Comparison of ENCODE assay signal across 8 cellular contexts in genomic region chr3:129424185-129424841, GRCh38. TPM values are rescaled to one million over a fixed set of nuclear protein-coding genes. Genes with fewer than 3 reads are reported as not detected.
DNase-seq lines count a peak whose midpoint lies in the region; ATAC-seq and TF ChIP-seq lines count a peak whose summit lies in the region.

No MANE protein-coding gene starts in this region.

- peak overlapping the region; percentile 68 for H3K27ac ChIP-seq in VCaP

- DNase-seq in activated naive CD8-positive, alpha-beta T cell treated with anti-CD3 and anti-CD28 coated beads, Interleukin-2, amount 50 U/mL, for 24 hours = no peak
- no peak for DNase-seq in activated naive CD8-positive, alpha-beta T cell treated with anti-CD3 and anti-CD28 coated beads for 36 hours
- no peak for DNase-seq in stimulated activated naive CD8-positive, alpha-beta T cell treated with anti-CD3 and anti-CD28 coated beads, Interleukin-15, amount 100 ng/mL, for 72 hours
- no peak for DNase-seq in central memory CD4-positive, alpha-beta T cell
- DNase-seq in NK-92 (lab: John Stamatoyannopoulos, UW; ENCODE audit: unreplicated experiment) (no peak), NCI-H345 (lab: John Stamatoyannopoulos, UW) (no peak)

- peaks cover 6% of the 10 kb centered on the region for H3K27me3 Mint-ChIP-seq in activated naive CD8-positive, alpha-beta T cell treated with anti-CD3 and anti-CD28 coated beads, Interleukin-2, amount 50 U/mL, for 24 hours
- H3K27me3 Mint-ChIP-seq in activated naive CD8-positive, alpha-beta T cell treated with anti-CD3 and anti-CD28 coated beads for 36 hours = peaks cover 5% of the 10 kb centered on the region
- peaks cover 18% of the 10 kb centered on the region for H3K27me3 Mint-ChIP-seq in stimulated activated naive CD8-positive, alpha-beta T cell treated with anti-CD3 and anti-CD28 coated beads, Interleukin-15, amount 100 ng/mL, for 72 hours

- H3K36me3 Mint-ChIP-seq in activated naive CD8-positive, alpha-beta T cell treated with anti-CD3 and anti-CD28 coated beads, Interleukin-2, amount 50 U/mL, for 24 hours (ENCODE audit: low read depth) = peaks cover 7% of the 10 kb centered on the region
- peaks cover 3% of the 10 kb centered on the region for H3K36me3 Mint-ChIP-seq in activated naive CD8-positive, alpha-beta T cell treated with anti-CD3 and anti-CD28 coated beads for 36 hours

- peak; percentile 12 for ATAC-seq in activated naive CD8-positive, alpha-beta T cell treated with anti-CD3 and anti-CD28 coated beads, Interleukin-2, amount 50 U/mL, for 24 hours
- ATAC-seq in HG03439 (IDR thresholded peaks at IDR 0.05; ENCODE audit: unreplicated experiment) = peak; percentile 61
- peak; percentile 39 for ATAC-seq in stimulated activated naive CD8-positive, alpha-beta T cell treated with anti-CD3 and anti-CD28 coated beads, Interleukin-15, amount 100 ng/mL, for 72 hours

- peak overlapping the region; percentile 55 for H3K27ac Mint-ChIP-seq in activated naive CD8-positive, alpha-beta T cell treated with anti-CD3 and anti-CD28 coated beads, Interleukin-2, amount 50 U/mL, for 24 hours
- H3K27ac Mint-ChIP-seq in activated naive CD8-positive, alpha-beta T cell treated with anti-CD3 and anti-CD28 coated beads for 36 hours = no peak overlapping the region
- peak overlapping the region; percentile 3 to 54 for H3K27ac Mint-ChIP-seq in stimulated activated naive CD8-positive, alpha-beta T cell treated with anti-CD3 and anti-CD28 coated beads, Interleukin-15, amount 100 ng/mL, for 72 hours

- H3K9me3 Mint-ChIP-seq in activated naive CD8-positive, alpha-beta T cell treated with anti-CD3 and anti-CD28 coated beads, Interleukin-2, amount 50 U/mL, for 24 hours = no peaks in the 10 kb centered on the region
- no peaks in the 10 kb centered on the region for H3K9me3 Mint-ChIP-seq in activated naive CD8-positive, alpha-beta T cell treated with anti-CD3 and anti-CD28 coated beads for 36 hours
- H3K9me3 Mint-ChIP-seq in stimulated activated naive CD8-positive, alpha-beta T cell treated with anti-CD3 and anti-CD28 coated beads, Interleukin-15, amount 100 ng/mL, for 72 hours = no peaks in the 10 kb centered on the region

- H3K4me3 Mint-ChIP-seq in activated naive CD8-positive, alpha-beta T cell treated with anti-CD3 and anti-CD28 coated beads, Interleukin-2, amount 50 U/mL, for 24 hours = no peak overlapping the region
- no peak overlapping the region for H3K4me3 Mint-ChIP-seq in activated naive CD8-positive, alpha-beta T cell treated with anti-CD3 and anti-CD28 coated beads for 36 hours
- no peak overlapping the region for H3K4me3 Mint-ChIP-seq in stimulated activated naive CD8-positive, alpha-beta T cell treated with anti-CD3 and anti-CD28 coated beads, Interleukin-15, amount 100 ng/mL, for 72 hours

- TF ChIP-seq CTCF in VCaP (conservative IDR thresholded peaks at IDR 0.05) = no peak

- peaks cover 37% of the 10 kb centered on the region for H3K4me1 Mint-ChIP-seq in activated naive CD8-positive, alpha-beta T cell treated with anti-CD3 and anti-CD28 coated beads, Interleukin-2, amount 50 U/mL, for 24 hours
- peaks cover 25% of the 10 kb centered on the region for H3K4me1 Mint-ChIP-seq in activated naive CD8-positive, alpha-beta T cell treated with anti-CD3 and anti-CD28 coated beads for 36 hours
- peaks cover 35% of the 10 kb centered on the region for H3K4me1 Mint-ChIP-seq in stimulated activated naive CD8-positive, alpha-beta T cell treated with anti-CD3 and anti-CD28 coated beads, Interleukin-15, amount 100 ng/mL, for 72 hours

RNA-seq across cellular contexts. Expression of gene EFCAB12, which starts 4.1 kb away (rescaled TPM):
- under 1 TPM; 0.24 to 0.39 TPM for total RNA-seq in activated naive CD8-positive, alpha-beta T cell treated with anti-CD3 and anti-CD28 coated beads for 36 hours

RNA-seq across cellular contexts. Expression of gene MBD4, which starts 15.4 kb away (rescaled TPM):
- 10 to 100 TPM; 48.2 to 51.1 TPM for total RNA-seq in activated naive CD8-positive, alpha-beta T cell treated with anti-CD3 and anti-CD28 coated beads for 36 hours

RNA-seq across cellular contexts. Expression of gene IFT122, which starts 15.7 kb away (rescaled TPM):
- 10 to 100 TPM; 14.9 to 15.6 TPM for total RNA-seq in activated naive CD8-positive, alpha-beta T cell treated with anti-CD3 and anti-CD28 coated beads for 36 hours
